ENCODE assay signal across 3 cellular contexts in genomic region chr17:56727876-56728617, GRCh38.
TF ChIP-seq lines count a peak whose summit lies in the region.

No MANE protein-coding gene starts in this region.

TF ChIP-seq in SK-N-SH treated with all-trans-retinoic acid at 6 μM for 48 hours, 23 proteins besides CTCF, POLR2A, EP300 and RAD21:
- TF ChIP-seq ZNF8 (CRISPR knock-in tag; IDR thresholded peaks at IDR 0.05) (no peak), PATZ1 (CRISPR knock-in tag; IDR thresholded peaks at IDR 0.05; ENCODE audit: borderline replicate concordance) (no peak), ISL1 (CRISPR knock-in tag; IDR thresholded peaks at IDR 0.05) (no peak), POU6F1 (CRISPR knock-in tag; IDR thresholded peaks at IDR 0.05; ENCODE audit: borderline replicate concordance, low read depth) (no peak), BACH2 (CRISPR knock-in tag; IDR thresholded peaks at IDR 0.05; ENCODE audit: borderline replicate concordance) (no peak), PPARA (CRISPR knock-in tag; IDR thresholded peaks at IDR 0.05; ENCODE audit: borderline replicate concordance) (no peak), CREB5 (CRISPR knock-in tag; IDR thresholded peaks at IDR 0.05; ENCODE audit: low read depth) (no peak), RARB (CRISPR knock-in tag; IDR thresholded peaks at IDR 0.05) (no peak), ARNTL (CRISPR knock-in tag; IDR thresholded peaks at IDR 0.05; ENCODE audit: borderline replicate concordance, low read depth) (no peak), CSDC2 (CRISPR knock-in tag; IDR thresholded peaks at IDR 0.05) (no peak)

TF ChIP-seq in SK-N-SH, 30 proteins besides CTCF, POLR2A, EP300 and RAD21 (continues in another document):
- TF ChIP-seq SIN3A (IDR thresholded peaks at IDR 0.05; ENCODE audit: borderline replicate concordance, low read depth, low read length) (no peak), JUND (IDR thresholded peaks at IDR 0.05) (no peak), EZH2phosphoT487 (IDR thresholded peaks at IDR 0.05; ENCODE audit: borderline replicate concordance, low read depth) (no peak), TEAD4 (IDR thresholded peaks at IDR 0.05; ENCODE audit: borderline replicate concordance, insufficient read depth) (no peak), ZBTB33 (IDR thresholded peaks at IDR 0.05; ENCODE audit: borderline replicate concordance, low read depth) (no peak), NRF1 (IDR thresholded peaks at IDR 0.05; ENCODE audit: low read depth, low read length) (no peak), MAX (IDR thresholded peaks at IDR 0.05; ENCODE audit: low read depth) (no peak), FOXJ3 (CRISPR knock-in tag; IDR thresholded peaks at IDR 0.05) (no peak), RXRA (IDR thresholded peaks at IDR 0.05; ENCODE audit: borderline replicate concordance, low read depth) (no peak), GABPA (IDR thresholded peaks at IDR 0.05; ENCODE audit: low read depth) (no peak), TCF12 (IDR thresholded peaks at IDR 0.05) (no peak), PBX3 (IDR thresholded peaks at IDR 0.05) (no peak), YY1 (IDR thresholded peaks at IDR 0.05; ENCODE audit: low read depth) (no peak), NFIC (IDR thresholded peaks at IDR 0.05; ENCODE audit: borderline replicate concordance) (no peak), IRF3 (IDR thresholded peaks at IDR 0.05; ENCODE audit: low read depth, low read length) (no peak), USF1 (IDR thresholded peaks at IDR 0.05; ENCODE audit: borderline replicate concordance, low read depth) (no peak), REST (IDR thresholded peaks at IDR 0.05; ENCODE audit: low read depth, low read length) (no peak)

TF ChIP-seq in IMR-90, 13 proteins besides CTCF, POLR2A, EP300 and RAD21:
- TF ChIP-seq CHD1 (IDR thresholded peaks at IDR 0.05; ENCODE audit: low read depth, low read length) (no peak), MXI1 (IDR thresholded peaks at IDR 0.05; ENCODE audit: borderline replicate concordance, low read depth, low read length) (no peak), BHLHE40 (IDR thresholded peaks at IDR 0.05; ENCODE audit: low read depth, low read length) (no peak), MAZ (IDR thresholded peaks at IDR 0.05; ENCODE audit: borderline replicate concordance, low read depth, low read length) (no peak), SMC3 (IDR thresholded peaks at IDR 0.05; ENCODE audit: low read depth, low read length) (no peak)
TF ChIP-seq in IMR-90: peak in this region for 0.
